8 cellular contexts compared by ENCODE assay signal in genomic region chr6:134173936-134174789, GRCh38.
A peak's percentile ranks its signal among the peaks of the same experiment; 100 is the strongest.
DNase-seq lines count a peak whose midpoint lies in the region; ATAC-seq, FAIRE-seq and TF ChIP-seq lines count a peak whose summit lies in the region.

No MANE protein-coding gene starts in this region.

- peaks cover 67% of the 10 kb centered on the region for H3K4me1 Mint-ChIP-seq in activated CD8-positive, alpha-beta T cell treated with anti-CD3 and anti-CD28 coated beads for 36 hours (ENCODE audit: low read depth)

- POLR2A ChIA-PET in activated CD8-positive, alpha-beta T cell treated with anti-CD3 and anti-CD28 coated beads for 36 hours (lab: Charles Lee) = interaction anchor here (0.6 to 1.5 kb wide), 6 partner anchors 73 to 466 kb away, joined by 3 to 6 read pairs (median 3); partner anchors contain the start of gene SGK1

- no peaks in the 10 kb centered on the region for H3K9me3 ChIP-seq in lower lobe of right lung

- H3K36me3 Mint-ChIP-seq in activated CD8-positive, alpha-beta T cell treated with anti-CD3 and anti-CD28 coated beads for 36 hours (ENCODE audit: low read depth) = peaks cover 52% of the 10 kb centered on the region

- peak; percentile 85 for FAIRE-seq in G401.6 (lab: Jason Lieb, UNC)

- DNase-seq in HL-60 (ENCODE audit: low read depth in 1 of 2, low spot score in 1 of 2) = peak; percentile 57 to 74
- DNase-seq in NCI-H82 (lab: John Stamatoyannopoulos, UW) = peak; percentile 93
- DNase-seq in activated CD8-positive, alpha-beta T cell treated with anti-CD3 and anti-CD28 coated beads for 36 hours = peak; percentile 91
- DNase-seq in effector CD4-positive, alpha-beta T cell = peak; percentile 88
- peak; percentile 80 for DNase-seq in lower lobe of right lung
- DNase-seq in stimulated activated CD4-positive, alpha-beta T cell treated with anti-CD3 and anti-CD28 coated beads, TNF-alpha, amount 100 ng/mL, for 1 hour (ENCODE audit: low read depth in 3 of 3, low spot score in 1 of 3) = peak; percentile 63 to 88 (median 73)

- no peaks in the 10 kb centered on the region for H3K9me3 Mint-ChIP-seq in activated CD8-positive, alpha-beta T cell treated with anti-CD3 and anti-CD28 coated beads for 36 hours

- H3K4me3 Mint-ChIP-seq in activated CD8-positive, alpha-beta T cell treated with anti-CD3 and anti-CD28 coated beads for 36 hours = peak overlapping the region; percentile 98

- intact Hi-C loops in activated CD8-positive, alpha-beta T cell treated with anti-CD3 and anti-CD28 coated beads for 36 hours (cut with micrococcal nuclease) = loop anchor here (1.0 to 10.0 kb wide), 8 partner anchors 73 to 763 kb away; no protein-coding TSS in a partner anchor
- intact Hi-C loops in lower lobe of right lung (cut with DNase I) = loop anchor here (5.0 kb wide), 2 partner anchors 468 to 648 kb away; no protein-coding TSS in a partner anchor

- H3K27ac ChIP-seq in HL-60 (replicated peaks) (peak overlapping the region; percentile 33), lower lobe of right lung (peak overlapping the region; percentile 99)

- H3K4me3 ChIP-seq in HL-60 (replicated peaks; ENCODE audit: insufficient read depth, low read length) (peak overlapping the region; percentile 62), lower lobe of right lung (peak overlapping the region; percentile 67)

- H3K27ac Mint-ChIP-seq in activated CD8-positive, alpha-beta T cell treated with anti-CD3 and anti-CD28 coated beads for 36 hours = peak overlapping the region; percentile 98

- H3K27me3 ChIP-seq in HL-60 (ENCODE audit: insufficient read depth, poor library complexity, severe bottlenecking) = no peaks in the 10 kb centered on the region
- no peaks in the 10 kb centered on the region for H3K27me3 ChIP-seq in lower lobe of right lung (ENCODE audit: low read depth)

- TF ChIP-seq CTCF in HL-60 (IDR thresholded peaks at IDR 0.05; ENCODE audit: insufficient read depth, low read length) (peak; percentile 39), lower lobe of right lung (IDR thresholded peaks at IDR 0.05) (peak; percentile 87)
- peak; percentile 98 for TF ChIP-seq CTCF in activated CD8-positive, alpha-beta T cell treated with anti-CD3 and anti-CD28 coated beads for 36 hours (IDR thresholded peaks at IDR 0.05)

- H3K4me1 ChIP-seq in lower lobe of right lung = peaks cover 69% of the 10 kb centered on the region

- no peaks in the 10 kb centered on the region for H3K27me3 Mint-ChIP-seq in activated CD8-positive, alpha-beta T cell treated with anti-CD3 and anti-CD28 coated beads for 36 hours

- CTCF ChIA-PET in activated CD8-positive, alpha-beta T cell treated with anti-CD3 and anti-CD28 coated beads for 36 hours (lab: Charles Lee) = interaction anchor here (0.6 to 1.6 kb wide), 21 partner anchors 24 to 767 kb away, joined by 3 to 24 read pairs (median 4); no protein-coding TSS in a partner anchor

- ATAC-seq in activated CD8-positive, alpha-beta T cell treated with anti-CD3 and anti-CD28 coated beads for 36 hours = peak; percentile 15
- ATAC-seq in lower lobe of right lung (peak; percentile 45 to 48), HG02852 (IDR thresholded peaks at IDR 0.05; ENCODE audit: unreplicated experiment) (no peak)

- peaks cover 47% of the 10 kb centered on the region for H3K36me3 ChIP-seq in lower lobe of right lung

Comparison
In these comparisons a context has a peak if more than half of its experiments do, and no peak if none do; other contexts are left out.
1. CTCF ChIP-seq: peak in every context shown above with its lines; median percentile 98 in activated CD8-positive, alpha-beta T cell treated with anti-CD3 and anti-CD28 coated beads for 36 hours; 87 in lower lobe of right lung; 39 in HL-60.